ENCODE assay signal across 1 cellular context in genomic region chr1:19209990-19210771, GRCh38.
TF ChIP-seq lines count a peak whose summit lies in the region.

Gene UBR4, minus strand, starts transcription at chr1:19210266. Its CDS starts 18 bp downstream, at chr1:19210248.

TF ChIP-seq in HepG2, 621 proteins besides CTCF, POLR2A, EP300 and RAD21 (continued from another document and continues in another):
- TF ChIP-seq THAP8 (CRISPR knock-in tag; IDR thresholded peaks at IDR 0.05; ENCODE audit: borderline replicate concordance), result peak; percentile 33; the same call in 1 of the 2 replicates
- peak; percentile 86; the same call in 1 of the 2 replicates for TF ChIP-seq ZNF235 (CRISPR knock-in tag; IDR thresholded peaks at IDR 0.05; ENCODE audit: borderline replicate concordance)
- TF ChIP-seq SALL2 (CRISPR knock-in tag; IDR thresholded peaks at IDR 0.05), result peak; percentile 94
- no peak for TF ChIP-seq IRF1 (CRISPR knock-in tag; IDR thresholded peaks at IDR 0.05; ENCODE audit: low read depth)
- peak; percentile 98 for TF ChIP-seq CREM (IDR thresholded peaks at IDR 0.05)
- peak; percentile 96 for TF ChIP-seq CREM (CRISPR knock-in tag; IDR thresholded peaks at IDR 0.05)
- no peak for TF ChIP-seq RCOR2 (CRISPR knock-in tag; IDR thresholded peaks at IDR 0.05)
- no peak for TF ChIP-seq PAX8 (CRISPR knock-in tag; IDR thresholded peaks at IDR 0.05; ENCODE audit: borderline replicate concordance)
- peak; percentile 87 for TF ChIP-seq ZFX (CRISPR knock-in tag; IDR thresholded peaks at IDR 0.05; ENCODE audit: low read depth)
- no peak for TF ChIP-seq RBAK (CRISPR knock-in tag; IDR thresholded peaks at IDR 0.05)
- peak; percentile 60; the same call in 1 of the 2 replicates for TF ChIP-seq ZNF543 (CRISPR knock-in tag; IDR thresholded peaks at IDR 0.05)
- TF ChIP-seq ZNF136 (CRISPR knock-in tag; IDR thresholded peaks at IDR 0.05; ENCODE audit: low read depth), result peak; percentile 89; the same call in 1 of the 2 replicates
- TF ChIP-seq ATF4 (CRISPR knock-in tag; IDR thresholded peaks at IDR 0.05), result peak; percentile 20 to 94; a peak in 2 of 4 replicates
- TF ChIP-seq ZNF563 (CRISPR knock-in tag; IDR thresholded peaks at IDR 0.05), result peak; percentile 48
- TF ChIP-seq SP5 (CRISPR knock-in tag; IDR thresholded peaks at IDR 0.05; ENCODE audit: borderline replicate concordance, low read depth), result peak; percentile 40; the same call in 1 of the 2 replicates
- TF ChIP-seq TIGD3 (CRISPR knock-in tag; IDR thresholded peaks at IDR 0.05; ENCODE audit: borderline replicate concordance), result peak; percentile 68; the same call in 1 of the 2 replicates
- TF ChIP-seq MBD4 (IDR thresholded peaks at IDR 0.05; ENCODE audit: borderline replicate concordance, low read length), result no peak
- TF ChIP-seq ZNF124 (CRISPR knock-in tag; IDR thresholded peaks at IDR 0.05), result no peak
- no peak for TF ChIP-seq ZNF777 (CRISPR knock-in tag; IDR thresholded peaks at IDR 0.05)
- peak; percentile 59; the same call in 1 of the 2 replicates for TF ChIP-seq ZNF609 (CRISPR knock-in tag; IDR thresholded peaks at IDR 0.05; ENCODE audit: borderline replicate concordance)
- peak; percentile 99 for TF ChIP-seq TFDP1 (CRISPR knock-in tag; IDR thresholded peaks at IDR 0.05; ENCODE audit: borderline replicate concordance)
- TF ChIP-seq AHR (CRISPR knock-in tag; IDR thresholded peaks at IDR 0.05), result no peak
- TF ChIP-seq GLMP (CRISPR knock-in tag; IDR thresholded peaks at IDR 0.05; ENCODE audit: borderline replicate concordance), result no peak
- no peak for TF ChIP-seq ZXDC (CRISPR knock-in tag; IDR thresholded peaks at IDR 0.05)
- peak; percentile 83; the same call in 1 of the 2 replicates for TF ChIP-seq ATF3 (CRISPR knock-in tag; IDR thresholded peaks at IDR 0.05)
- no peak for TF ChIP-seq AHDC1 (CRISPR knock-in tag; IDR thresholded peaks at IDR 0.05; ENCODE audit: borderline replicate concordance)
- TF ChIP-seq TAF15 (IDR thresholded peaks at IDR 0.05; ENCODE audit: low read depth, low read length, poor library complexity, severe bottlenecking), result no peak
- TF ChIP-seq SIN3A (IDR thresholded peaks at IDR 0.05; ENCODE audit: borderline replicate concordance, low read depth, low read length), result peak; percentile 80; the same call in 1 of the 2 replicates
- TF ChIP-seq ZNF414 (CRISPR knock-in tag; IDR thresholded peaks at IDR 0.05), result 0 out of 2 replicates have a peak, but pooled peaks have one; percentile 49
- peak; percentile 93; the same call in 1 of the 2 replicates for TF ChIP-seq ATF2 (CRISPR knock-in tag; IDR thresholded peaks at IDR 0.05)
- TF ChIP-seq ZFP37 (CRISPR knock-in tag; IDR thresholded peaks at IDR 0.05; ENCODE audit: borderline replicate concordance), result peak; percentile 95
